Comparison of ENCODE assay signal across 21 cellular contexts in genomic region chr10:75379817-75380216, GRCh38. TPM values are rescaled to one million over a fixed set of nuclear protein-coding genes. Genes with fewer than 3 reads are reported as not detected.
DNase-seq lines count a peak whose midpoint lies in the region; ATAC-seq and TF ChIP-seq lines count a peak whose summit lies in the region.
"Had no signal": no experiment of that assay in that cellular context is flagged by ENCODE, and none has a peak within 500 bp of the region (broad histone marks: within the 10 kb centered on the region; RNA-seq: fewer than 3 reads in every experiment).

No MANE protein-coding gene starts in this region.

- in situ Hi-C loops in mammary epithelial cell (cut with MboI; ENCODE audit: low sequenced_read_pairs in 2 of 2), result loop anchor here in 1 of 2 donors (25.0 kb wide), 2 partner anchors 532 to 657 kb away; no protein-coding TSS in a partner anchor

- no peak overlapping the region for H3K4me2 ChIP-seq in mammary epithelial cell (ENCODE audit: insufficient read depth, low read depth, low read length)

- no TSS peak for BruUV-seq in mammary epithelial cell (replicated peaks; lab: Mats Ljungman, UMichigan)

- intact Hi-C loops in body of pancreas (cut with DNase I), result loop anchor here (10.0 kb wide), 1 partner anchor 75 kb away; no protein-coding TSS in a partner anchor
- intact Hi-C loops in esophagus squamous epithelium (cut with DNase I), result no loop called here
- intact Hi-C loops in mammary epithelial cell (cut with micrococcal nuclease), result no loop called here

- H3K9me3 ChIP-seq in body of pancreas, result no peaks in the 10 kb centered on the region
- H3K9me3 ChIP-seq in esophagus squamous epithelium, result no peaks in the 10 kb centered on the region
- no peaks in the 10 kb centered on the region for H3K9me3 ChIP-seq in mammary epithelial cell (replicated peaks; ENCODE audit: insufficient read depth, low read length)
- H3K9me3 ChIP-seq: BE2C had no signal

- H3K36me3 ChIP-seq in body of pancreas (replicated peaks in 1 of 2; ENCODE audit: insufficient read depth in 1 of 2, low read depth in 2 of 2) (no peaks in the 10 kb centered on the region), esophagus squamous epithelium (no peaks in the 10 kb centered on the region), mammary epithelial cell (ENCODE audit: insufficient read depth, low read length) (no peaks in the 10 kb centered on the region)
- H3K36me3 ChIP-seq: BE2C had no signal

- H3K4me3 ChIP-seq in body of pancreas (no peak overlapping the region), esophagus squamous epithelium (no peak overlapping the region), mammary epithelial cell (replicated peaks in 1 of 3; ENCODE audit: insufficient read depth in 1 of 3, low read depth in 2 of 3, low read length in 3 of 3) (no peak overlapping the region)
- H3K4me3 ChIP-seq: GM12878 had no signal

- dilution Hi-C loops in mammary epithelial cell (cut with HindIII; ENCODE audit: low sequenced_read_pairs), result loop anchor here (10.0 kb wide), 1 partner anchor 135 kb away; no protein-coding TSS in a partner anchor

- no peaks in the 10 kb centered on the region for H4K20me1 ChIP-seq in mammary epithelial cell (ENCODE audit: insufficient read depth, low read length)

- ATAC-seq in body of pancreas, result no peak
- peak; percentile 10 for ATAC-seq in omental fat pad (ENCODE audit: low FRiP score)
- ATAC-seq in GM19467 (IDR thresholded peaks at IDR 0.05; ENCODE audit: unreplicated experiment), result no peak
- ATAC-seq: GM12878 had no signal

- TF ChIP-seq CTCF in body of pancreas (IDR thresholded peaks at IDR 0.05) (no peak), esophagus squamous epithelium (IDR thresholded peaks at IDR 0.05) (no peak), omental fat pad (IDR thresholded peaks at IDR 0.05) (no peak), mammary epithelial cell (conservative IDR thresholded peaks at IDR 0.05 in 1 of 2, IDR thresholded peaks at IDR 0.05 in 1 of 2; ENCODE audit: extremely low read depth in 1 of 2, insufficient read depth in 1 of 2, low read depth in 1 of 2, low read length in 2 of 2) (no peak)

- DNase-seq in body of pancreas, result no peak
- DNase-seq in esophagus squamous epithelium (lab: John Stamatoyannopoulos, UW), result no peak
- no peak for DNase-seq in omental fat pad (ENCODE audit: low spot score)
- no peak for DNase-seq in NCI-H2107 (lab: John Stamatoyannopoulos, UW)
- no peak for DNase-seq in mammary epithelial cell
- no peak for DNase-seq in activated T-cell treated with anti-CD3 and anti-CD28 coated beads, Interleukin-2, amount 50 U/mL, for 48 hours
- DNase-seq: ACHN; BE2C; C1 segment of cervical spinal cord; CD4-positive, CD25-positive, alpha-beta regulatory T cell; CD8-positive, alpha-beta memory T cell; COR-L47; DMS 273 treated with DMSO at 0.1 percent for 48 hours; DMS53; DND-41; EL; H9 had no signal

- H3K9ac ChIP-seq in mammary epithelial cell (ENCODE audit: insufficient read depth, low read length), result no peak overlapping the region

- no peak for TF ChIP-seq POLR2A in body of pancreas (IDR thresholded peaks at IDR 0.05)
- no peak for TF ChIP-seq POLR2A in esophagus squamous epithelium (IDR thresholded peaks at IDR 0.05)

- H3K27ac ChIP-seq in body of pancreas (peak overlapping the region in 3 of 4 donors; percentile 21 to 56 (median 40)), esophagus squamous epithelium (peak overlapping the region in 3 of 4 donors; percentile 18 to 77 (median 66)), mammary epithelial cell (ENCODE audit: insufficient read depth, low read depth, low read length) (no peak overlapping the region)

- WGBS in body of pancreas, 2 donors, result 60 to 78% methylated on average over 6 of the region's 6 CpGs
- 77 to 97% methylated on average over 3 to 6 of the region's 6 CpGs for WGBS in esophagus squamous epithelium, 2 donors
- WGBS in mammary epithelial cell (ENCODE audit: low coverage, missing lambda C conversion rate), result 100% methylated on average over 1 of the region's 6 CpGs

- CTCF ChIA-PET in mammary epithelial cell (lab: Charles Lee; ENCODE audit: low non-redundant PET), result no interaction called here

- no peaks in the 10 kb centered on the region for H3K79me2 ChIP-seq in mammary epithelial cell (ENCODE audit: insufficient read depth, low read length)

- H3K27me3 ChIP-seq in body of pancreas, result no peaks in the 10 kb centered on the region
- no peaks in the 10 kb centered on the region for H3K27me3 ChIP-seq in esophagus squamous epithelium
- no peaks in the 10 kb centered on the region for H3K27me3 ChIP-seq in mammary epithelial cell (ENCODE audit: insufficient read depth, low read length)
- H3K27me3 ChIP-seq: BE2C had no signal

- H2AFZ ChIP-seq in mammary epithelial cell (ENCODE audit: low read depth, low read length), result no peak overlapping the region

- peaks cover 14% of the 10 kb centered on the region for H3K4me1 ChIP-seq in body of pancreas
- peaks cover 0 to 21% (median 0%) of the 10 kb centered on the region in 3 donors for H3K4me1 ChIP-seq in esophagus squamous epithelium
- H3K4me1 ChIP-seq in mammary epithelial cell (ENCODE audit: insufficient read depth, low read length), result no peaks in the 10 kb centered on the region
- H3K4me1 ChIP-seq: BE2C had no signal

RNA-seq across cellular contexts. Expression of gene ZNF503, which starts 21.7 kb away (rescaled TPM):
- 10 to 100 TPM; 20.8 to 38.6 TPM for total RNA-seq in body of pancreas
- 10 to 100 TPM in 3 of 4 donors, 1 to 10 TPM in 1; 9.7 to 17.5 (median 14.8) TPM for total RNA-seq in esophagus squamous epithelium
- 10 to 100 TPM in 2 of 4 donors, 1 to 10 TPM in 2; 8.0 to 19.8 (median 11.2) TPM for total RNA-seq in omental fat pad
- total RNA-seq in mammary epithelial cell, result 10 to 100 TPM; 14.1 to 33.7 TPM
- polyA plus RNA-seq in mammary epithelial cell, result 3.8 TPM
- polyA minus RNA-seq in mammary epithelial cell, result 0.83 TPM
- total RNA-seq: CD4-positive, CD25-positive, alpha-beta regulatory T cell had no signal
- polyA plus RNA-seq: CD4-positive, CD25-positive, alpha-beta regulatory T cell; CD8-positive, alpha-beta memory T cell; IgD-negative memory B cell had no signal

RNA-seq across cellular contexts. Expression of gene LRMDA, which starts 51.6 kb away (rescaled TPM):
- total RNA-seq in body of pancreas (10 to 100 TPM; 12.2 to 25.4 TPM), esophagus squamous epithelium (10 to 100 TPM in 1 of 4 donors, 1 to 10 TPM in 1, under 1 TPM in 1, not detected in 1; 0.88 to 14.1 (median 5.1) TPM), omental fat pad (10 to 100 TPM; 12.0 to 15.9 (median 13.9) TPM), mammary epithelial cell (under 1 TPM in 1 of 2 donors, not detected in 1; 0.67 TPM)
- polyA plus RNA-seq in mammary epithelial cell, result 0.37 TPM
- not detected for polyA minus RNA-seq in mammary epithelial cell
- total RNA-seq: CD8-positive, alpha-beta memory T cell; G401 had no signal
- polyA plus RNA-seq: CD4-positive, CD25-positive, alpha-beta regulatory T cell; CD8-positive, alpha-beta memory T cell; IgD-negative memory B cell had no signal
